Comparison of ENCODE assay signal across 1 cellular context in genomic region chr6:106547961-106548453, GRCh38.
A peak's percentile ranks its signal among the peaks of the same experiment; 100 is the strongest.
TF ChIP-seq lines count a peak whose summit lies in the region.

No MANE protein-coding gene starts in this region.

TF ChIP-seq in K562, 482 proteins besides CTCF, POLR2A, EP300 and RAD21 (continued from another document and continues in another):
- TF ChIP-seq TCF7 (IDR thresholded peaks at IDR 0.05; ENCODE audit: borderline replicate concordance) = no peak
- TF ChIP-seq ATF3 (IDR thresholded peaks at IDR 0.05) = peak; percentile 32; the same call in 1 of the 2 replicates
- no peak for TF ChIP-seq ATF3 (CRISPR knock-in tag; conservative IDR thresholded peaks at IDR 0.05)
- no peak for TF ChIP-seq FOXK2 (conservative IDR thresholded peaks at IDR 0.05 in 1 of 2, IDR thresholded peaks at IDR 0.05 in 1 of 2; ENCODE audit: low read depth in 2 of 2)
- no peak for TF ChIP-seq ZNF584 (CRISPR knock-in tag; IDR thresholded peaks at IDR 0.05; ENCODE audit: low read depth)
- TF ChIP-seq TGIF2 (CRISPR knock-in tag; IDR thresholded peaks at IDR 0.05) = no peak
- TF ChIP-seq TRIM24 (IDR thresholded peaks at IDR 0.05) = 0 out of 4 replicates have a peak, but pooled peaks of 1 of the 2 experiments have one; percentile 30
- TF ChIP-seq PBX2 (CRISPR knock-in tag; IDR thresholded peaks at IDR 0.05; ENCODE audit: low read depth) = no peak
- peak; percentile 17; the same call in 1 of the 2 replicates for TF ChIP-seq PBX2 (tag; conservative IDR thresholded peaks at IDR 0.05; ENCODE audit: low read depth)
- no peak for TF ChIP-seq WHSC1 (IDR thresholded peaks at IDR 0.05; ENCODE audit: low read length)
- no peak for TF ChIP-seq NEUROD1 (IDR thresholded peaks at IDR 0.05; ENCODE audit: borderline replicate concordance, low read depth, low read length, partially characterized antibody)
- TF ChIP-seq HNRNPUL1 (IDR thresholded peaks at IDR 0.05; ENCODE audit: low read length) = no peak
- TF ChIP-seq ZMIZ1 (IDR thresholded peaks at IDR 0.05; ENCODE audit: low read depth in 2 of 2, low read length in 2 of 2) = no peak
- no peak for TF ChIP-seq ZHX1 (conservative IDR thresholded peaks at IDR 0.05; ENCODE audit: low read length)
- TF ChIP-seq ZNF785 (CRISPR knock-in tag; IDR thresholded peaks at IDR 0.05) = no peak
- TF ChIP-seq BCLAF1 (IDR thresholded peaks at IDR 0.05; ENCODE audit: borderline replicate concordance in 1 of 2, control insufficient read depth in 1 of 2, low read depth in 2 of 2, low read length in 1 of 2) = no peak
- TF ChIP-seq TAF9B (IDR thresholded peaks at IDR 0.05; ENCODE audit: partially characterized antibody) = no peak
- peak; percentile 70; the same call in 1 of the 2 replicates for TF ChIP-seq JUND (IDR thresholded peaks at IDR 0.05; ENCODE audit: borderline replicate concordance, low read depth, low read length)
- peak; percentile 59; the same call in 1 of the 3 replicates for TF ChIP-seq JUND (tag; IDR thresholded peaks at IDR 0.05; ENCODE audit: borderline replicate concordance, low read depth, low read length)
- no peak for TF ChIP-seq PTRF (tag; IDR thresholded peaks at IDR 0.05)
- no peak for TF ChIP-seq KAT7 (CRISPR knock-in tag; IDR thresholded peaks at IDR 0.05; ENCODE audit: borderline replicate concordance)
- TF ChIP-seq POLR2G (IDR thresholded peaks at IDR 0.05; ENCODE audit: low read depth, low read length) = no peak
- TF ChIP-seq MBD2 (IDR thresholded peaks at IDR 0.05; ENCODE audit: borderline replicate concordance, low read depth) = no peak
- peak; percentile 80 for TF ChIP-seq FOSL1 (tag; conservative IDR thresholded peaks at IDR 0.05)
- TF ChIP-seq PTBP1 (IDR thresholded peaks at IDR 0.05; ENCODE audit: low read depth, low read length) = no peak
- TF ChIP-seq IRF1 (CRISPR knock-in tag; IDR thresholded peaks at IDR 0.05; ENCODE audit: borderline replicate concordance) = no peak
- TF ChIP-seq POLR2H (tag; IDR thresholded peaks at IDR 0.05; ENCODE audit: low read depth) = no peak
- no peak for TF ChIP-seq ZBTB26 (CRISPR knock-in tag; IDR thresholded peaks at IDR 0.05)
- TF ChIP-seq RBM14 (IDR thresholded peaks at IDR 0.05; ENCODE audit: borderline replicate concordance, insufficient read depth, low read depth, low read length) = no peak
- TF ChIP-seq VEZF1 (CRISPR knock-in tag; IDR thresholded peaks at IDR 0.05) = 0 out of 2 replicates have a peak, but pooled peaks have one; percentile 22
